Comparison of ENCODE assay signal across 8 cellular contexts in genomic region chr5:51380603-51381207, GRCh38. TPM values are rescaled to one million over a fixed set of nuclear protein-coding genes. Genes with fewer than 3 reads are reported as not detected.
DNase-seq lines count a peak whose midpoint lies in the region; ATAC-seq, FAIRE-seq and TF ChIP-seq lines count a peak whose summit lies in the region.
"Had no signal": no experiment of that assay in that cellular context is flagged by ENCODE, and none has a peak within 500 bp of the region (broad histone marks: within the 10 kb centered on the region; RNA-seq: fewer than 3 reads in every experiment).

No MANE protein-coding gene starts in this region.

- intact Hi-C loops in K562 (cut with micrococcal nuclease) = loop anchor here (5.0 kb wide), 1 partner anchor 1277 kb away; no protein-coding TSS in a partner anchor

- no peaks in the 10 kb centered on the region for H3K9me3 ChIP-seq in K562 (replicated peaks; ENCODE audit: control insufficient read depth, insufficient read depth, low read depth, low read length)

- in situ Hi-C loops in K562 (cut with MboI) = loop anchor here (25.0 kb wide), 1 partner anchor 1282 kb away; no protein-coding TSS in a partner anchor

- H3K27ac ChIP-seq in K562 (ENCODE audit: extremely low read depth, low read depth, low read length) = no peak overlapping the region

- H3K36me3 ChIP-seq in K562 (ENCODE audit: control insufficient read depth, insufficient read depth, low read length) = no peaks in the 10 kb centered on the region

- POLR2A ChIA-PET in GM10248 (lab: Yijun Ruan, JAX) = no interaction called here
- POLR2A ChIA-PET in K562 (lab: Yijun Ruan, JAX) = no interaction called here

- H3K27me3 ChIP-seq in K562 (ENCODE audit: control insufficient read depth in 2 of 2, insufficient read depth in 2 of 2, low read length in 2 of 2) = peaks cover 9 to 24% of the 10 kb centered on the region in 2 experiments; a peak in 3 of 5 replicates

- no peaks in the 10 kb centered on the region for H3K79me2 ChIP-seq in K562 (ENCODE audit: control insufficient read depth, insufficient read depth, low read length)

- no peaks in the 10 kb centered on the region for H3K9me1 ChIP-seq in K562 (ENCODE audit: control insufficient read depth, insufficient read depth, low read length)

- H3K4me3 ChIP-seq in K562 = no peak overlapping the region

- no peak for DNase-seq in GM10248 (ENCODE audit: extremely low spot score)
- peak; percentile 18 for DNase-seq in M059J (ENCODE audit: low read depth)
- peak; percentile 32 to 50 (median 40) for DNase-seq in K562 (ENCODE audit: extremely low read depth in 1 of 4, low spot score in 3 of 4)
- peak; percentile 24 for DNase-seq in omental fat pad (ENCODE audit: low spot score)
- DNase-seq in stimulated activated CD4-positive, alpha-beta T cell treated with anti-CD3 and anti-CD28 coated beads, Interleukin-2, amount 100 ng/mL, for 48 hours = no peak

- no peak overlapping the region for H2AFZ ChIP-seq in K562 (ENCODE audit: low read depth, low read length)

- peaks cover 0 to 9% of the 10 kb centered on the region in 2 experiments; a peak in 1 of 5 replicates for H3K4me1 ChIP-seq in K562 (replicated peaks in 1 of 2; ENCODE audit: control insufficient read depth in 2 of 2, insufficient read depth in 2 of 2, low read length in 2 of 2)

- TF ChIP-seq POLR2A in K562 (conservative IDR thresholded peaks at IDR 0.05) = no peak

- FAIRE-seq in K562 (lab: Jason Lieb, UNC) = peak; percentile 15
- FAIRE-seq: endometrium had no signal

- CTCF ChIA-PET in GM10248 (lab: Yijun Ruan, JAX) (interaction anchor here (0.6 kb wide), 1 partner anchor 13 kb away, joined by 3 read pairs; no protein-coding TSS in a partner anchor), K562 (lab: Yijun Ruan, JAX; ENCODE audit: low intra/inter-chr PET ratio) (no interaction called here)

- TF ChIP-seq EP300 in K562 (IDR thresholded peaks at IDR 0.05; ENCODE audit: low read length) = no peak

- H4K20me1 ChIP-seq in K562 (replicated peaks; ENCODE audit: control insufficient read depth, insufficient read depth, low read length) = no peaks in the 10 kb centered on the region

- WGBS in K562 (ENCODE audit: insufficient coverage, low coverage, missing lambda C conversion rate) = 0% methylated on average over 7 of the region's 7 CpGs

- TF ChIP-seq RAD21 in K562 (CRISPR knock-in tag; conservative IDR thresholded peaks at IDR 0.05 in 1 of 2, IDR thresholded peaks at IDR 0.05 in 1 of 2) = peak in 1 of 2 experiments; percentile 48; a peak in 2 of 4 replicates

- ATAC-seq in K562 (0 out of 3 replicates have a peak, but pooled peaks have one; percentile 31), omental fat pad (ENCODE audit: low FRiP score) (no peak), GM21360 (IDR thresholded peaks at IDR 0.05; ENCODE audit: unreplicated experiment) (no peak), GM21367 (IDR thresholded peaks at IDR 0.05; ENCODE audit: unreplicated experiment) (no peak)

- TF ChIP-seq CTCF in GM10248 (IDR thresholded peaks at IDR 0.05; ENCODE audit: control extremely low read depth, extremely low read depth, low read depth, missing control alignments) (peak; percentile 48), K562 (IDR thresholded peaks at IDR 0.05 in 2 of 3, conservative IDR thresholded peaks at IDR 0.05 in 1 of 3; ENCODE audit: insufficient read depth in 2 of 3, low read depth in 1 of 3, low read length in 3 of 3) (peak in 2 of 3 experiments; percentile 46 to 56; a peak in 4 of 6 replicates), omental fat pad (IDR thresholded peaks at IDR 0.05) (peak in 1 of 3 donors; percentile 23)

- H3K9ac ChIP-seq in K562 (ENCODE audit: insufficient read depth in 1 of 2, low read depth in 2 of 2, low read length in 2 of 2) = no peak overlapping the region

- BruUV-seq in K562 (replicated peaks; lab: Mats Ljungman, UMichigan) = no TSS peak

- no peak overlapping the region for H3K4me2 ChIP-seq in K562 (ENCODE audit: insufficient read depth, low read length)

TF ChIP-seq in K562, 482 proteins besides CTCF, POLR2A, EP300 and RAD21 (continues in another document):
- TF ChIP-seq LCOR (CRISPR knock-in tag; IDR thresholded peaks at IDR 0.05) (no peak), TBP (optimal IDR thresholded peaks at IDR 0.05; ENCODE audit: low read depth, low read length) (no peak), ZC3H4 (CRISPR knock-in tag; IDR thresholded peaks at IDR 0.05; ENCODE audit: borderline replicate concordance) (no peak), RBM22 (IDR thresholded peaks at IDR 0.05; ENCODE audit: low read depth, low read length, poor library complexity, severe bottlenecking) (no peak), PKNOX1 (IDR thresholded peaks at IDR 0.05) (no peak), KDM4B (IDR thresholded peaks at IDR 0.05; ENCODE audit: borderline replicate concordance in 2 of 2, low read depth in 1 of 2) (no peak), ZNF197 (CRISPR knock-in tag; IDR thresholded peaks at IDR 0.05; ENCODE audit: low read depth) (no peak), HBP1 (CRISPR knock-in tag; IDR thresholded peaks at IDR 0.05) (no peak), ELK1 (CRISPR knock-in tag; IDR thresholded peaks at IDR 0.05) (no peak), MBD1 (CRISPR knock-in tag; IDR thresholded peaks at IDR 0.05) (no peak), HDAC1 (IDR thresholded peaks at IDR 0.05) (no peak), TOE1 (IDR thresholded peaks at IDR 0.05; ENCODE audit: borderline replicate concordance) (no peak), TOE1 (CRISPR knock-in tag; IDR thresholded peaks at IDR 0.05; ENCODE audit: borderline replicate concordance, low read depth) (no peak), NUFIP1 (IDR thresholded peaks at IDR 0.05; ENCODE audit: partially characterized antibody) (no peak)

RNA-seq across cellular contexts. Expression of gene ISL1, which starts 2.5 kb away (rescaled TPM):
- not detected in 2 replicates for total RNA-seq in M059J (2014; rRNA removed; shearing (Covaris generic))
- total RNA-seq in K562 (2011; cell fraction: chromatin; rRNA removed; ENCODE audit: low replicate concordance) = not detected in 2 replicates
- total RNA-seq in K562 (2011; cell fraction: nucleolus; rRNA removed) = not detected in 2 replicates
- total RNA-seq in K562 (2011; cell fraction: nucleoplasm; rRNA removed) = not detected in 2 replicates
- total RNA-seq in K562 (2014; rRNA removed) (not detected in 2 replicates), K562 (2014; rRNA removed; fragmentation: Illumina TruSeq; extraction: Trizol) (not detected in 2 replicates), K562 (2015; rRNA removed; fragmentation: Illumina TruSeq; extraction: Trizol) (not detected in 2 replicates), K562 (2021) (not detected in 2 replicates), omental fat pad (1 to 10 TPM in 3 of 4 donors, under 1 TPM in 1; 0.63 to 5.4 (median 3.3) TPM)
- polyA plus RNA-seq in K562 (2011; rRNA removed) (not detected in 2 replicates), K562 (2014; fragmentation: Illumina TruSeq; extraction: Trizol) (not detected in 2 replicates), K562 (2014; fragmentation: Nextera tagmentation; extraction: Ambion mirVana) (not detected), K562 (2014; rRNA removed) (not detected in 2 replicates)
- polyA plus RNA-seq in K562 (2011; cell fraction: cytosol; rRNA removed) = 0.09 TPM in 1 of 2 replicates, not detected in the other
- not detected in 2 replicates for polyA plus RNA-seq in K562 (2011; cell fraction: nucleus; rRNA removed)
- polyA plus RNA-seq in K562 (2012) = not detected in 2 replicates
- not detected in 2 replicates for polyA minus RNA-seq in K562 (2011; rRNA and poly(A)+ RNA removed)
- not detected in 2 replicates for polyA minus RNA-seq in K562 (2011; cell fraction: cytosol; rRNA and poly(A)+ RNA removed)
- not detected in 2 replicates for polyA minus RNA-seq in K562 (2011; cell fraction: nucleus; rRNA and poly(A)+ RNA removed)

Comparison
In these comparisons a context has a peak if more than half of its experiments do, and no peak if none do; other contexts are left out.
1. DNase-seq: peak in M059J (single experiment), K562 (4 of 4) and omental fat pad (single experiment); none in GM10248 (single experiment) and stimulated activated CD4-positive, alpha-beta T cell treated with anti-CD3 and anti-CD28 coated beads, Interleukin-2, amount 100 ng/mL, for 48 hours (0 of 2).